In genomic region chr6:105135907-105136432, GRCh38 we compare ENCODE assay signal across 8 cellular contexts. TPM values are rescaled to one million over a fixed set of nuclear protein-coding genes. Genes with fewer than 3 reads are reported as not detected.
DNase-seq lines count a peak whose midpoint lies in the region; ATAC-seq and TF ChIP-seq lines count a peak whose summit lies in the region.

No MANE protein-coding gene starts in this region.

- H3K36me3 ChIP-seq in heart left ventricle, result peaks cover 0 to 7% (median 0%) of the 10 kb centered on the region in 9 donors
- peaks cover 0 to 1% (median 0%) of the 10 kb centered on the region in 4 donors for H3K36me3 ChIP-seq in sigmoid colon

- WGBS in heart left ventricle, 4 donors, result 3 to 4% (median 4%) methylated on average over 22 to 24 of the region's 24 CpGs
- WGBS in sigmoid colon, 2 donors, result 13% methylated on average over 24 of the region's 24 CpGs

- H3K27me3 ChIP-seq in heart left ventricle (peaks cover 0 to 33% (median 0%) of the 10 kb centered on the region in 9 donors), sigmoid colon (no peaks in the 10 kb centered on the region)

- H3K4me1 ChIP-seq in heart left ventricle, result peaks cover 0 to 15% (median 7%) of the 10 kb centered on the region in 12 donors
- peaks cover 0 to 20% (median 10%) of the 10 kb centered on the region in 4 donors for H3K4me1 ChIP-seq in sigmoid colon

- TF ChIP-seq CTCF in VCaP (conservative IDR thresholded peaks at IDR 0.05) (no peak), heart left ventricle (IDR thresholded peaks at IDR 0.05) (no peak), sigmoid colon (IDR thresholded peaks at IDR 0.05) (no peak)

- intact Hi-C loops in heart left ventricle (cut with DNase I) (loop anchor here in 7 of 10 donors (2.0 to 10.0 kb wide), 6 partner anchors 136 to 267 kb away; partner anchors contain the start of gene PREP (in 2 of the 7)), sigmoid colon (cut with DNase I) (loop anchor here (2.0 to 5.0 kb wide), 3 partner anchors 49 to 266 kb away; partner anchors contain the start of gene PREP)

- TF ChIP-seq POLR2A in heart left ventricle (IDR thresholded peaks at IDR 0.05) (no peak), sigmoid colon (IDR thresholded peaks at IDR 0.05) (no peak)

- no peak for TF ChIP-seq EP300 in sigmoid colon (IDR thresholded peaks at IDR 0.05)

- H3K9me3 ChIP-seq in heart left ventricle, result no peaks in the 10 kb centered on the region
- H3K9me3 ChIP-seq in sigmoid colon, result no peaks in the 10 kb centered on the region

- H3K4me3 ChIP-seq in heart left ventricle (peak overlapping the region; percentile 58 to 93 (median 87)), sigmoid colon (peak overlapping the region; percentile 60 to 97 (median 76))

- H3K27ac ChIP-seq in VCaP (peak overlapping the region; percentile 53; the same call in 1 of the 2 replicates), heart left ventricle (peak overlapping the region; percentile 62 to 95 (median 91)), sigmoid colon (peak overlapping the region; percentile 82 to 97 (median 88))

- DNase-seq in NCI-H2227 treated with DMSO at 0.1 percent for 48 hours (lab: John Stamatoyannopoulos, UW), result peak; percentile 2
- no peak for DNase-seq in NCI-H2227 (lab: John Stamatoyannopoulos, UW; ENCODE audit: unreplicated experiment)
- peak in 1 of 5 donors; percentile 23 for DNase-seq in heart left ventricle
- no peak for DNase-seq in sigmoid colon
- DNase-seq in NK-92 (lab: John Stamatoyannopoulos, UW; ENCODE audit: unreplicated experiment), result no peak
- DNase-seq in occipital lobe (lab: John Stamatoyannopoulos, UW), result no peak

- ATAC-seq in heart left ventricle (no peak), HG02885 (IDR thresholded peaks at IDR 0.05; ENCODE audit: poor library complexity, unreplicated experiment) (no peak)

RNA-seq across cellular contexts. Expression of gene POPDC3, which starts 43.8 kb away (rescaled TPM):
- 10 to 100 TPM; 29.3 to 59.7 (median 51.5) TPM for total RNA-seq in heart left ventricle
- 10 to 100 TPM; 53.0 to 54.0 TPM for polyA plus RNA-seq in heart left ventricle
- total RNA-seq in sigmoid colon, result 1 to 10 TPM in 1 of 4 donors, under 1 TPM in 3; 0.41 to 3.5 (median 0.77) TPM
- under 1 TPM in 1 of 3 donors, not detected in 2; 0.32 TPM for polyA plus RNA-seq in sigmoid colon
- total RNA-seq in occipital lobe, result not detected

Comparison
In these comparisons a context has a peak if more than half of its experiments do, and no peak if none do; other contexts are left out.
1. RNA of gene POPDC3, which starts 43.8 kb away (total RNA-seq): 29.3 to 59.7 TPM in heart left ventricle; 0.41 to 3.5 TPM in sigmoid colon and not detected in occipital lobe (single experiment); every median in the first group is over 4 times any median in the second.
2. Peak in every context shown above with its lines, with median percentiles within 50 percentile points of each other: H3K27ac ChIP-seq.